2 cellular contexts compared by ENCODE assay signal in the genomic region with DNA sequence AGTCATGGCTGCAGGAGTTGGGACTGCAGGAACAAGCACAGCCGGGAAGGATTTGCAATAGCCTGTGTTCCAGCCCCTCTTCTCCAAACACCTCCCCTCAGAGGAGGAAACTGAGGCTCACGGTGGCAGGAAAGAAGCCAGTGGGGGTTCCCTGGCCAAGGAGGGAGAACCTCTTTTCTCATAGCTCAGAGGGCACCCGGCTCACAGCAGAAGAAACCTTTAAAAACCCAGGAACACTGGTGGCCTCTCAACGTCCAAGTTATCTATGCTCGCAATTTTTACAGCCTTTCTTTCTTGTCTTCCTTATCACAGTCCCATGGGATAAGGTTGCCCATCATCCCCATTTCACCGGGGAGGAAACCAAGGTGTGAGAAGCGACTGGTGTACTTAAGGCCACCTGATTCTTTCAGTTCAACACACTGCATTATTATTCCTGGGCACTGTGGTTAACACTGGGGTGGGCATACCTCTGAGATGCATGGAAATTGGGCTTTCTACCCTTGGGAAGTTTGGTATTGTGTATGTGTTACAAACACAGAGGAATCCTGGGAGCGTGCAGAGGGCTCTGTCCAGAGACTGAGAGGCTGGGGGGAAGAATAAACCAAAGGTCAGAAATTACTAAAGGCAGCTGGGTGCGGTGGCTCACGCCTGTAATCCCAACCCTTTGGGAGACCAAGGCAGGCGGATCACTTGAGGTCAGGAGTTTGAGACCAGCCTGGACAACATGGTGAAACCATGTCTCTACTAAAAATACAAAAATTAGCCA.
TF ChIP-seq lines count a peak whose summit lies in the region.

No MANE protein-coding gene starts in this region.

TF ChIP-seq in GM12878, 131 proteins besides CTCF, POLR2A, EP300 and RAD21 (continued from another document):
- TF ChIP-seq, protein P1, sequence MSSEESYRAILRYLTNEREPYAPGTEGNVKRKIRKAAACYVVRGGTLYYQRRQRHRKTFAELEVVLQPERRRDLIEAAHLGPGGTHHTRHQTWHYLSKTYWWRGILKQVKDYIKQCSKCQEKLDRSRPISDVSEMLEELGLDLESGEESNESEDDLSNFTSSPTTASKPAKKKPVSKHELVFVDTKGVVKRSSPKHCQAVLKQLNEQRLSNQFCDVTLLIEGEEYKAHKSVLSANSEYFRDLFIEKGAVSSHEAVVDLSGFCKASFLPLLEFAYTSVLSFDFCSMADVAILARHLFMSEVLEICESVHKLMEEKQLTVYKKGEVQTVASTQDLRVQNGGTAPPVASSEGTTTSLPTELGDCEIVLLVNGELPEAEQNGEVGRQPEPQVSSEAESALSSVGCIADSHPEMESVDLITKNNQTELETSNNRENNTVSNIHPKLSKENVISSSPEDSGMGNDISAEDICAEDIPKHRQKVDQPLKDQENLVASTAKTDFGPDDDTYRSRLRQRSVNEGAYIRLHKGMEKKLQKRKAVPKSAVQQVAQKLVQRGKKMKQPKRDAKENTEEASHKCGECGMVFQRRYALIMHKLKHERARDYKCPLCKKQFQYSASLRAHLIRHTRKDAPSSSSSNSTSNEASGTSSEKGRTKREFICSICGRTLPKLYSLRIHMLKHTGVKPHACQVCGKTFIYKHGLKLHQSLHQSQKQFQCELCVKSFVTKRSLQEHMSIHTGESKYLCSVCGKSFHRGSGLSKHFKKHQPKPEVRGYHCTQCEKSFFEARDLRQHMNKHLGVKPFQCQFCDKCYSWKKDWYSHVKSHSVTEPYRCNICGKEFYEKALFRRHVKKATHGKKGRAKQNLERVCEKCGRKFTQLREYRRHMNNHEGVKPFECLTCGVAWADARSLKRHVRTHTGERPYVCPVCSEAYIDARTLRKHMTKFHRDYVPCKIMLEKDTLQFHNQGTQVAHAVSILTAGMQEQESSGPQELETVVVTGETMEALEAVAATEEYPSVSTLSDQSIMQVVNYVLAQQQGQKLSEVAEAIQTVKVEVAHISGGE (CRISPR knock-in tag; IDR thresholded peaks at IDR 0.05): no peak
- no peak for TF ChIP-seq NFYA (IDR thresholded peaks at IDR 0.05; ENCODE audit: borderline replicate concordance, low read depth, low read length)
TF ChIP-seq in GM12878: peak in this region for 0.

TF ChIP-seq in HepG2, 621 proteins besides CTCF, POLR2A, EP300 and RAD21 (continued from another document and continues in another):
- TF ChIP-seq CREM (IDR thresholded peaks at IDR 0.05) (no peak), CREM (CRISPR knock-in tag; IDR thresholded peaks at IDR 0.05) (no peak), CHD4 (IDR thresholded peaks at IDR 0.05; ENCODE audit: borderline replicate concordance, low read length) (peak; percentile 62; the same call in 1 of the 2 replicates), FOXK2 (IDR thresholded peaks at IDR 0.05) (no peak), ZNF589 (CRISPR knock-in tag; conservative IDR thresholded peaks at IDR 0.05) (0 out of 2 replicates have a peak, but pooled peaks have one; percentile 24), KLF16 (CRISPR knock-in tag; IDR thresholded peaks at IDR 0.05) (no peak), ZNF570 (CRISPR knock-in tag; IDR thresholded peaks at IDR 0.05; ENCODE audit: borderline replicate concordance) (no peak), GTF2F1 (IDR thresholded peaks at IDR 0.05; ENCODE audit: low read length) (no peak), ZNF629 (CRISPR knock-in tag; conservative IDR thresholded peaks at IDR 0.05) (peak; percentile 83), NFKBIZ (CRISPR knock-in tag; IDR thresholded peaks at IDR 0.05) (no peak), SALL2 (CRISPR knock-in tag; IDR thresholded peaks at IDR 0.05) (no peak), PRMT3 (CRISPR knock-in tag; IDR thresholded peaks at IDR 0.05; ENCODE audit: borderline replicate concordance, low read depth) (0 out of 2 replicates have a peak, but pooled peaks have one; percentile 18), REXO4 (CRISPR knock-in tag; IDR thresholded peaks at IDR 0.05; ENCODE audit: borderline replicate concordance) (no peak), JUN (CRISPR knock-in tag; IDR thresholded peaks at IDR 0.05) (no peak), PHF21A (CRISPR knock-in tag; IDR thresholded peaks at IDR 0.05) (peak; percentile 62), HDAC2 (CRISPR knock-in tag; IDR thresholded peaks at IDR 0.05) (peak; percentile 48; the same call in 1 of the 2 replicates), ELF1 (CRISPR knock-in tag; IDR thresholded peaks at IDR 0.05) (no peak), TBP (CRISPR knock-in tag; IDR thresholded peaks at IDR 0.05) (no peak), RFX1 (IDR thresholded peaks at IDR 0.05) (no peak), ZMYM4 (CRISPR knock-in tag; IDR thresholded peaks at IDR 0.05) (no peak), IRX3 (CRISPR knock-in tag; IDR thresholded peaks at IDR 0.05; ENCODE audit: borderline replicate concordance, low read depth) (no peak), YEATS4 (CRISPR knock-in tag; IDR thresholded peaks at IDR 0.05; ENCODE audit: borderline replicate concordance) (no peak), SNAI1 (CRISPR knock-in tag; IDR thresholded peaks at IDR 0.05; ENCODE audit: borderline replicate concordance) (peak; percentile 75; the same call in 1 of the 2 replicates), CEBPB (IDR thresholded peaks at IDR 0.05; ENCODE audit: borderline replicate concordance, low read depth, low read length) (no peak), KLF9 (CRISPR knock-in tag; IDR thresholded peaks at IDR 0.05; ENCODE audit: low read depth) (no peak), KLF15 (CRISPR knock-in tag; IDR thresholded peaks at IDR 0.05; ENCODE audit: borderline replicate concordance) (no peak; the same call in 1 of the 2 replicates), KDM2A (CRISPR knock-in tag; IDR thresholded peaks at IDR 0.05; ENCODE audit: borderline replicate concordance, low read depth) (0 out of 2 replicates have a peak, but pooled peaks have one; percentile 37), KLF12 (CRISPR knock-in tag; IDR thresholded peaks at IDR 0.05; ENCODE audit: borderline replicate concordance) (no peak; the same call in 1 of the 2 replicates), ISL2 (CRISPR knock-in tag; IDR thresholded peaks at IDR 0.05) (peak; percentile 53; the same call in 1 of the 2 replicates), FOXA1 (IDR thresholded peaks at IDR 0.05) (no peak), FOXA1 (CRISPR knock-in tag; IDR thresholded peaks at IDR 0.05) (no peak), ZNF136 (CRISPR knock-in tag; IDR thresholded peaks at IDR 0.05; ENCODE audit: low read depth) (peak; percentile 87; the same call in 1 of the 2 replicates), ZNF776 (CRISPR knock-in tag; IDR thresholded peaks at IDR 0.05) (no peak; the same call in 1 of the 2 replicates), TP53 (CRISPR knock-in tag; conservative IDR thresholded peaks at IDR 0.05) (no peak), ATF7 (IDR thresholded peaks at IDR 0.05) (no peak), ATF7 (CRISPR knock-in tag; IDR thresholded peaks at IDR 0.05) (no peak), ZNF256 (CRISPR knock-in tag; conservative IDR thresholded peaks at IDR 0.05) (no peak), KAT7 (CRISPR knock-in tag; IDR thresholded peaks at IDR 0.05; ENCODE audit: borderline replicate concordance) (peak; percentile 61; the same call in 1 of the 2 replicates)
- TF ChIP-seq, protein P2, sequence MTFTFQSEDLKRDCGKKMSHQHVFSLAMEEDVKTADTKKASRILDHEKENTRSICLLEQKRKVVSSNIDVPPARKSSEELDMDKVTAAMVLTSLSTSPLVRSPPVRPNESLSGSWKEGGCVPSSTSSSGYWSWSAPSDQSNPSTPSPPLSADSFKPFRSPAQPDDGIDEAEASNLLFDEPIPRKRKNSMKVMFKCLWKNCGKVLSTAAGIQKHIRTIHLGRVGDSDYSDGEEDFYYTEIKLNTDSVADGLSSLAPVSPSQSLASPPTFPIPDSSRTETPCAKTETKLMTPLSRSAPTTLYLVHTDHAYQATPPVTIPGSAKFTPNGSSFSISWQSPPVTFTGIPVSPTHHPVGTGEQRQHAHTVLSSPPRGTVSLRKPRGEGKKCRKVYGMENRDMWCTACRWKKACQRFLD (CRISPR knock-in tag; IDR thresholded peaks at IDR 0.05; ENCODE audit: borderline replicate concordance): no peak
- TF ChIP-seq, protein P3, sequence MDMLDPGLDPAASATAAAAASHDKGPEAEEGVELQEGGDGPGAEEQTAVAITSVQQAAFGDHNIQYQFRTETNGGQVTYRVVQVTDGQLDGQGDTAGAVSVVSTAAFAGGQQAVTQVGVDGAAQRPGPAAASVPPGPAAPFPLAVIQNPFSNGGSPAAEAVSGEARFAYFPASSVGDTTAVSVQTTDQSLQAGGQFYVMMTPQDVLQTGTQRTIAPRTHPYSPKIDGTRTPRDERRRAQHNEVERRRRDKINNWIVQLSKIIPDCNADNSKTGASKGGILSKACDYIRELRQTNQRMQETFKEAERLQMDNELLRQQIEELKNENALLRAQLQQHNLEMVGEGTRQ (IDR thresholded peaks at IDR 0.05; ENCODE audit: low read depth, low read length): no peak
- TF ChIP-seq, protein P3 (CRISPR knock-in tag; IDR thresholded peaks at IDR 0.05; ENCODE audit: borderline replicate concordance): no peak
- TF ChIP-seq, protein P4, sequence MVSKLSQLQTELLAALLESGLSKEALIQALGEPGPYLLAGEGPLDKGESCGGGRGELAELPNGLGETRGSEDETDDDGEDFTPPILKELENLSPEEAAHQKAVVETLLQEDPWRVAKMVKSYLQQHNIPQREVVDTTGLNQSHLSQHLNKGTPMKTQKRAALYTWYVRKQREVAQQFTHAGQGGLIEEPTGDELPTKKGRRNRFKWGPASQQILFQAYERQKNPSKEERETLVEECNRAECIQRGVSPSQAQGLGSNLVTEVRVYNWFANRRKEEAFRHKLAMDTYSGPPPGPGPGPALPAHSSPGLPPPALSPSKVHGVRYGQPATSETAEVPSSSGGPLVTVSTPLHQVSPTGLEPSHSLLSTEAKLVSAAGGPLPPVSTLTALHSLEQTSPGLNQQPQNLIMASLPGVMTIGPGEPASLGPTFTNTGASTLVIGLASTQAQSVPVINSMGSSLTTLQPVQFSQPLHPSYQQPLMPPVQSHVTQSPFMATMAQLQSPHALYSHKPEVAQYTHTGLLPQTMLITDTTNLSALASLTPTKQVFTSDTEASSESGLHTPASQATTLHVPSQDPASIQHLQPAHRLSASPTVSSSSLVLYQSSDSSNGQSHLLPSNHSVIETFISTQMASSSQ (IDR thresholded peaks at IDR 0.05; ENCODE audit: low read depth): no peak
- TF ChIP-seq, protein P4 (CRISPR knock-in tag; IDR thresholded peaks at IDR 0.05; ENCODE audit: borderline replicate concordance): no peak; the same call in 1 of the 2 replicates
- TF ChIP-seq, protein P5, sequence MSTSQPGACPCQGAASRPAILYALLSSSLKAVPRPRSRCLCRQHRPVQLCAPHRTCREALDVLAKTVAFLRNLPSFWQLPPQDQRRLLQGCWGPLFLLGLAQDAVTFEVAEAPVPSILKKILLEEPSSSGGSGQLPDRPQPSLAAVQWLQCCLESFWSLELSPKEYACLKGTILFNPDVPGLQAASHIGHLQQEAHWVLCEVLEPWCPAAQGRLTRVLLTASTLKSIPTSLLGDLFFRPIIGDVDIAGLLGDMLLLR (CRISPR knock-in tag; IDR thresholded peaks at IDR 0.05): no peak
- TF ChIP-seq, protein P6, sequence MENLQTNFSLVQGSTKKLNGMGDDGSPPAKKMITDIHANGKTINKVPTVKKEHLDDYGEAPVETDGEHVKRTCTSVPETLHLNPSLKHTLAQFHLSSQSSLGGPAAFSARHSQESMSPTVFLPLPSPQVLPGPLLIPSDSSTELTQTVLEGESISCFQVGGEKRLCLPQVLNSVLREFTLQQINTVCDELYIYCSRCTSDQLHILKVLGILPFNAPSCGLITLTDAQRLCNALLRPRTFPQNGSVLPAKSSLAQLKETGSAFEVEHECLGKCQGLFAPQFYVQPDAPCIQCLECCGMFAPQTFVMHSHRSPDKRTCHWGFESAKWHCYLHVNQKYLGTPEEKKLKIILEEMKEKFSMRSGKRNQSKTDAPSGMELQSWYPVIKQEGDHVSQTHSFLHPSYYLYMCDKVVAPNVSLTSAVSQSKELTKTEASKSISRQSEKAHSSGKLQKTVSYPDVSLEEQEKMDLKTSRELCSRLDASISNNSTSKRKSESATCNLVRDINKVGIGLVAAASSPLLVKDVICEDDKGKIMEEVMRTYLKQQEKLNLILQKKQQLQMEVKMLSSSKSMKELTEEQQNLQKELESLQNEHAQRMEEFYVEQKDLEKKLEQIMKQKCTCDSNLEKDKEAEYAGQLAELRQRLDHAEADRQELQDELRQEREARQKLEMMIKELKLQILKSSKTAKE (CRISPR knock-in tag; IDR thresholded peaks at IDR 0.05; ENCODE audit: borderline replicate concordance): no peak
